In genomic region chr19:12965812-12966135, GRCh38 we compare ENCODE assay signal across 8 cellular contexts. TPM values are rescaled to one million over a fixed set of nuclear protein-coding genes. Genes with fewer than 3 reads are reported as not detected.
DNase-seq lines count a peak whose midpoint lies in the region; ATAC-seq and TF ChIP-seq lines count a peak whose summit lies in the region.

No MANE protein-coding gene starts in this region.

- peaks cover 0 to 5% (median 0%) of the 10 kb centered on the region in 4 donors for H3K4me1 ChIP-seq in right lobe of liver
- H3K4me1 ChIP-seq in testis: peaks cover 8% of the 10 kb centered on the region

- peak overlapping the region; percentile 93 for H3K4me3 Mint-ChIP-seq in activated naive CD4-positive, alpha-beta T cell treated with anti-CD3 and anti-CD28 coated beads for 36 hours
- H3K4me3 Mint-ChIP-seq in activated T-helper 2 cell treated with anti-CD3 and anti-CD28 coated beads, Interferon-gamma antibody, Interleukin-2, Interleukin-4, amounts not matched to agents 10 μg/mL and 5 μg/mL and 100 μg/mL, durations not matched to agents 14 hours and 24 hours and 36 hours (ENCODE audit: low read depth): peak overlapping the region; percentile 51

- no peaks in the 10 kb centered on the region for H3K9me3 ChIP-seq in right lobe of liver
- no peaks in the 10 kb centered on the region for H3K9me3 ChIP-seq in testis

- H3K4me1 Mint-ChIP-seq in activated naive CD4-positive, alpha-beta T cell treated with anti-CD3 and anti-CD28 coated beads for 36 hours (ENCODE audit: low read depth): peaks cover 16% of the 10 kb centered on the region
- peaks cover 8% of the 10 kb centered on the region for H3K4me1 Mint-ChIP-seq in activated T-helper 2 cell treated with anti-CD3 and anti-CD28 coated beads, Interferon-gamma antibody, Interleukin-2, Interleukin-4, amounts not matched to agents 10 μg/mL and 5 μg/mL and 100 μg/mL, durations not matched to agents 14 hours and 24 hours and 36 hours (ENCODE audit: low read depth)

- H3K4me3 ChIP-seq in right lobe of liver (peak overlapping the region in 2 of 3 donors; percentile 46 to 57), testis (peak overlapping the region; percentile 27 to 54)

- intact Hi-C loops in activated naive CD4-positive, alpha-beta T cell treated with anti-CD3 and anti-CD28 coated beads for 36 hours (cut with micrococcal nuclease): loop anchor here (1.0 kb wide), 4 partner anchors 27 to 129 kb away; partner anchors contain the start of gene CALR
- intact Hi-C loops in activated T-helper 2 cell treated with anti-CD3 and anti-CD28 coated beads, Interferon-gamma antibody, Interleukin-2, Interleukin-4, amounts not matched to agents 10 μg/mL and 5 μg/mL and 100 μg/mL, durations not matched to agents 14 hours and 24 hours and 36 hours (cut with micrococcal nuclease): loop anchor here (1.0 kb wide), 1 partner anchor 80 kb away; no protein-coding TSS in a partner anchor
- intact Hi-C loops in right lobe of liver (cut with DNase I): no loop called here
- intact Hi-C loops in testis (cut with DNase I; ENCODE audit: low total_unique reads): loop anchor here (5.0 kb wide), 1 partner anchor 297 kb away; no protein-coding TSS in a partner anchor

- H3K27ac ChIP-seq in right lobe of liver (no peak overlapping the region), testis (no peak overlapping the region)

- TF ChIP-seq POLR2A in right lobe of liver (IDR thresholded peaks at IDR 0.05): no peak
- no peak for TF ChIP-seq POLR2A in testis (IDR thresholded peaks at IDR 0.05)

- no peaks in the 10 kb centered on the region for H3K9me3 Mint-ChIP-seq in activated naive CD4-positive, alpha-beta T cell treated with anti-CD3 and anti-CD28 coated beads for 36 hours
- no peaks in the 10 kb centered on the region for H3K9me3 Mint-ChIP-seq in activated T-helper 2 cell treated with anti-CD3 and anti-CD28 coated beads, Interferon-gamma antibody, Interleukin-2, Interleukin-4, amounts not matched to agents 10 μg/mL and 5 μg/mL and 100 μg/mL, durations not matched to agents 14 hours and 24 hours and 36 hours

- CTCF ChIA-PET in activated naive CD4-positive, alpha-beta T cell treated with anti-CD3 and anti-CD28 coated beads for 36 hours (lab: Charles Lee): interaction anchor here (0.6 to 5.5 kb wide), 63 partner anchors 11 to 229 kb away, joined by 3 to 94 read pairs (median 4); partner anchors contain the start of genes CALR, DNASE2, FARSA and GADD45GIP1

- H3K36me3 ChIP-seq in right lobe of liver (no peaks in the 10 kb centered on the region), testis (ENCODE audit: low read depth, missing control alignments) (no peaks in the 10 kb centered on the region)

- H3K27me3 ChIP-seq in right lobe of liver (no peaks in the 10 kb centered on the region), testis (no peaks in the 10 kb centered on the region)

- no peak for DNase-seq in activated naive CD4-positive, alpha-beta T cell treated with anti-CD3 and anti-CD28 coated beads for 36 hours
- no peak for DNase-seq in activated naive CD4-positive, alpha-beta T cell treated with anti-CD3 and anti-CD28 coated beads, Interleukin-2, amount 50 U/mL, for 16 hours
- no peak for DNase-seq in activated T-helper 2 cell treated with anti-CD3 and anti-CD28 coated beads, Interferon-gamma antibody, Interleukin-2, Interleukin-4, amounts not matched to agents 10 μg/mL and 5 μg/mL and 100 μg/mL, durations not matched to agents 14 hours and 24 hours and 36 hours (ENCODE audit: low spot score)
- DNase-seq in right lobe of liver (no peak), testis (no peak), COLO829 (ENCODE audit: low spot score) (no peak), NCI-H1105 (lab: John Stamatoyannopoulos, UW) (no peak)

- WGBS in right lobe of liver (ENCODE audit: insufficient coverage, low coverage, low lambda C conversion rate, missing lambda C conversion rate): 46% methylated on average over 8 of the region's 8 CpGs
- 43 to 44% methylated on average over 8 of the region's 8 CpGs for WGBS in testis, 2 donors

- H3K27ac Mint-ChIP-seq in activated naive CD4-positive, alpha-beta T cell treated with anti-CD3 and anti-CD28 coated beads for 36 hours: no peak overlapping the region
- H3K27ac Mint-ChIP-seq in activated T-helper 2 cell treated with anti-CD3 and anti-CD28 coated beads, Interferon-gamma antibody, Interleukin-2, Interleukin-4, amounts not matched to agents 10 μg/mL and 5 μg/mL and 100 μg/mL, durations not matched to agents 14 hours and 24 hours and 36 hours: no peak overlapping the region

- TF ChIP-seq CTCF in right lobe of liver (IDR thresholded peaks at IDR 0.05) (no peak), testis (IDR thresholded peaks at IDR 0.05) (no peak)

- H3K36me3 Mint-ChIP-seq in activated naive CD4-positive, alpha-beta T cell treated with anti-CD3 and anti-CD28 coated beads for 36 hours (ENCODE audit: low read depth): no peaks in the 10 kb centered on the region
- H3K36me3 Mint-ChIP-seq in activated T-helper 2 cell treated with anti-CD3 and anti-CD28 coated beads, Interferon-gamma antibody, Interleukin-2, Interleukin-4, amounts not matched to agents 10 μg/mL and 5 μg/mL and 100 μg/mL, durations not matched to agents 14 hours and 24 hours and 36 hours (ENCODE audit: low read depth): no peaks in the 10 kb centered on the region

- ATAC-seq in right lobe of liver (no peak), HG02610 (IDR thresholded peaks at IDR 0.05; ENCODE audit: unreplicated experiment) (no peak)

- no peaks in the 10 kb centered on the region for H3K27me3 Mint-ChIP-seq in activated naive CD4-positive, alpha-beta T cell treated with anti-CD3 and anti-CD28 coated beads for 36 hours (ENCODE audit: low read depth)
- H3K27me3 Mint-ChIP-seq in activated T-helper 2 cell treated with anti-CD3 and anti-CD28 coated beads, Interferon-gamma antibody, Interleukin-2, Interleukin-4, amounts not matched to agents 10 μg/mL and 5 μg/mL and 100 μg/mL, durations not matched to agents 14 hours and 24 hours and 36 hours (ENCODE audit: low read depth): peaks cover 2% of the 10 kb centered on the region

RNA-seq across cellular contexts. Expression of gene DAND5, which starts 3.6 kb away (rescaled TPM):
- total RNA-seq in activated naive CD4-positive, alpha-beta T cell treated with anti-CD3 and anti-CD28 coated beads for 36 hours: not detected
- total RNA-seq in activated T-helper 2 cell treated with anti-CD3 and anti-CD28 coated beads, Interferon-gamma antibody, Interleukin-2, Interleukin-4, amounts not matched to agents 10 μg/mL and 5 μg/mL and 100 μg/mL, durations not matched to agents 14 hours and 24 hours and 36 hours: 0.16 TPM in 1 of 2 replicates, not detected in the other
- total RNA-seq in right lobe of liver (not detected), testis (1 to 10 TPM; 1.4 to 2.8 TPM)
- polyA plus RNA-seq in testis (ENCODE audit: insufficient read depth, low read depth, low replicate concordance): 0.16 TPM

RNA-seq across cellular contexts. Expression of gene GADD45GIP1, which starts 8.8 kb away (rescaled TPM):
- total RNA-seq in activated naive CD4-positive, alpha-beta T cell treated with anti-CD3 and anti-CD28 coated beads for 36 hours: 10 to 100 TPM; 27.4 to 28.6 TPM
- total RNA-seq in activated T-helper 2 cell treated with anti-CD3 and anti-CD28 coated beads, Interferon-gamma antibody, Interleukin-2, Interleukin-4, amounts not matched to agents 10 μg/mL and 5 μg/mL and 100 μg/mL, durations not matched to agents 14 hours and 24 hours and 36 hours: 29.2 and 32.6 TPM in 2 replicates
- total RNA-seq in right lobe of liver (10 to 100 TPM in 3 of 6 experiments, 1 to 10 TPM in 3; 7.7 to 29.3 (median 10.0) TPM), testis (10 to 100 TPM; 32.2 to 39.8 TPM)
- 21.6 TPM for polyA plus RNA-seq in testis (ENCODE audit: insufficient read depth, low read depth, low replicate concordance)

RNA-seq across cellular contexts. Expression of gene RAD23A, which starts 20.1 kb away (rescaled TPM):
- total RNA-seq in activated naive CD4-positive, alpha-beta T cell treated with anti-CD3 and anti-CD28 coated beads for 36 hours: 100 to 1,000 TPM; 219 to 223 TPM
- 189 and 196 TPM in 2 replicates for total RNA-seq in activated T-helper 2 cell treated with anti-CD3 and anti-CD28 coated beads, Interferon-gamma antibody, Interleukin-2, Interleukin-4, amounts not matched to agents 10 μg/mL and 5 μg/mL and 100 μg/mL, durations not matched to agents 14 hours and 24 hours and 36 hours
- 10 to 100 TPM; 37.8 to 69.0 (median 52.9) TPM for total RNA-seq in right lobe of liver
- 100 to 1,000 TPM; 114 to 136 TPM for total RNA-seq in testis
- polyA plus RNA-seq in testis (ENCODE audit: insufficient read depth, low read depth, low replicate concordance): 174 TPM

RNA-seq across cellular contexts. Expression of gene CALR, which starts 27.4 kb away (rescaled TPM):
- 100 to 1,000 TPM; 407 to 431 TPM for total RNA-seq in activated naive CD4-positive, alpha-beta T cell treated with anti-CD3 and anti-CD28 coated beads for 36 hours
- total RNA-seq in activated T-helper 2 cell treated with anti-CD3 and anti-CD28 coated beads, Interferon-gamma antibody, Interleukin-2, Interleukin-4, amounts not matched to agents 10 μg/mL and 5 μg/mL and 100 μg/mL, durations not matched to agents 14 hours and 24 hours and 36 hours: 984 and 991 TPM in 2 replicates
- total RNA-seq in right lobe of liver (1,000 to 10,000 TPM in 3 of 6 experiments, 100 to 1,000 TPM in 3; 771 to 1,471 (median 1,008) TPM), testis (100 to 1,000 TPM; 389 to 467 TPM)
- 538 TPM for polyA plus RNA-seq in testis (ENCODE audit: insufficient read depth, low read depth, low replicate concordance)

RNA-seq across cellular contexts. Expression of gene NFIX, which starts 29.5 kb away (rescaled TPM):
- total RNA-seq in activated naive CD4-positive, alpha-beta T cell treated with anti-CD3 and anti-CD28 coated beads for 36 hours: 1 to 10 TPM; 6.2 to 6.4 TPM
- total RNA-seq in activated T-helper 2 cell treated with anti-CD3 and anti-CD28 coated beads, Interferon-gamma antibody, Interleukin-2, Interleukin-4, amounts not matched to agents 10 μg/mL and 5 μg/mL and 100 μg/mL, durations not matched to agents 14 hours and 24 hours and 36 hours: 2.7 and 3.0 TPM in 2 replicates
- total RNA-seq in right lobe of liver: 10 to 100 TPM; 20.3 to 40.0 (median 26.7) TPM
- 10 to 100 TPM; 51.7 to 62.4 TPM for total RNA-seq in testis
- 47.4 TPM for polyA plus RNA-seq in testis (ENCODE audit: insufficient read depth, low read depth, low replicate concordance)

Comparison
In these comparisons a context has a peak if more than half of its experiments do, and no peak if none do; other contexts are left out.
1. intact Hi-C loops: an anchor here in activated naive CD4-positive, alpha-beta T cell treated with anti-CD3 and anti-CD28 coated beads for 36 hours (1.0 kb wide), activated T-helper 2 cell treated with anti-CD3 and anti-CD28 coated beads, Interferon-gamma antibody, Interleukin-2, Interleukin-4, amounts not matched to agents 10 μg/mL and 5 μg/mL and 100 μg/mL, durations not matched to agents 14 hours and 24 hours and 36 hours (1.0 kb wide) and testis (5.0 kb wide); none called in right lobe of liver.